27 cellular contexts compared by ENCODE assay signal in genomic region chr7:15855726-15856125, GRCh38.
"Had no signal": no experiment of that assay in that cellular context is flagged by ENCODE, and none has a peak within 500 bp of the region (broad histone marks: within the 10 kb centered on the region; RNA-seq: fewer than 3 reads in every experiment).

No MANE protein-coding gene starts in this region.

- H3K4me1 Mint-ChIP-seq: activated CD8-positive, alpha-beta memory T cell treated with anti-CD3 and anti-CD28 coated beads, Interleukin-2, amount 10 ng/mL, durations not matched to agents 7 days and 5 days; activated naive CD4-positive, alpha-beta T cell treated with anti-CD3 and anti-CD28 coated beads, Interleukin-2, amount 50 U/mL, for 24 hours; naive thymus-derived CD4-positive, alpha-beta T cell; stimulated activated memory B cell treated with anti-CD40 and anti-IgM and Interleukin-4, amounts not matched to agents 10 μg/mL and 1 μg/mL and 100 μg/mL, for 72 hours; stimulated activated naive CD8-positive, alpha-beta T cell treated with anti-CD3 and anti-CD28 coated beads, Interleukin-15, amount 100 ng/mL, for 72 hours had no signal

- H3K27me3 Mint-ChIP-seq: activated CD8-positive, alpha-beta memory T cell treated with anti-CD3 and anti-CD28 coated beads, Interleukin-2, amount 10 ng/mL, durations not matched to agents 7 days and 5 days; activated naive CD4-positive, alpha-beta T cell treated with anti-CD3 and anti-CD28 coated beads, Interleukin-2, amount 50 U/mL, for 24 hours; naive thymus-derived CD4-positive, alpha-beta T cell; stimulated activated memory B cell treated with anti-CD40 and anti-IgM and Interleukin-4, amounts not matched to agents 10 μg/mL and 1 μg/mL and 100 μg/mL, for 72 hours; stimulated activated naive CD8-positive, alpha-beta T cell treated with anti-CD3 and anti-CD28 coated beads, Interleukin-15, amount 100 ng/mL, for 72 hours had no signal

- H3K4me1 ChIP-seq: parathyroid adenoma, psoas muscle, thyroid gland had no signal

- H3K4me2 ChIP-seq: smooth muscle cell had no signal

- H3K9me3 Mint-ChIP-seq: neural crest cell had no signal

- H3K36me3 ChIP-seq: gastroesophageal sphincter, sigmoid colon, thyroid gland, upper lobe of right lung had no signal

- H3K36me3 Mint-ChIP-seq: activated CD8-positive, alpha-beta memory T cell treated with anti-CD3 and anti-CD28 coated beads, Interleukin-2, amount 10 ng/mL, durations not matched to agents 7 days and 5 days; activated naive CD4-positive, alpha-beta T cell treated with anti-CD3 and anti-CD28 coated beads, Interleukin-2, amount 50 U/mL, for 24 hours; naive thymus-derived CD4-positive, alpha-beta T cell; stimulated activated memory B cell treated with anti-CD40 and anti-IgM and Interleukin-4, amounts not matched to agents 10 μg/mL and 1 μg/mL and 100 μg/mL, for 72 hours; WTC11 had no signal

- H3K79me2 ChIP-seq: parathyroid adenoma had no signal

- H3K4me3 ChIP-seq: dorsolateral prefrontal cortex, gastroesophageal sphincter, lung, psoas muscle, sigmoid colon, smooth muscle cell, thyroid gland, upper lobe of right lung had no signal

- H3K27ac Mint-ChIP-seq: activated CD8-positive, alpha-beta memory T cell treated with anti-CD3 and anti-CD28 coated beads, Interleukin-2, amount 10 ng/mL, durations not matched to agents 7 days and 5 days; activated CD8-positive, alpha-beta T cell treated with anti-CD3 and anti-CD28 coated beads, Interleukin-2, amount 10 ng/mL, durations not matched to agents 7 days and 5 days; activated naive CD4-positive, alpha-beta T cell treated with anti-CD3 and anti-CD28 coated beads, Interleukin-2, amount 50 U/mL, for 24 hours; activated T-helper 2 cell treated with anti-CD3 and anti-CD28 coated beads, Interferon-gamma antibody, Interleukin-2, Interleukin-4, amounts not matched to agents 10 μg/mL and 5 μg/mL and 100 μg/mL, durations not matched to agents 14 hours and 24 hours and 36 hours; naive thymus-derived CD4-positive, alpha-beta T cell; stimulated activated memory B cell treated with anti-CD40 and anti-IgM and Interleukin-4, amounts not matched to agents 10 μg/mL and 1 μg/mL and 100 μg/mL, for 72 hours; stimulated activated naive CD8-positive, alpha-beta T cell treated with anti-CD3 and anti-CD28 coated beads, Interleukin-15, amount 100 ng/mL, for 72 hours; WTC11 had no signal

- H3K9ac ChIP-seq: parathyroid adenoma had no signal

- H3K27me3 ChIP-seq: dorsolateral prefrontal cortex, gastroesophageal sphincter, sigmoid colon, thyroid gland, upper lobe of right lung had no signal

- DNase-seq: activated CD4-positive, alpha-beta T cell treated with anti-CD3 and anti-CD28 coated beads, Interleukin-2, amount 50 U/mL, for 1 hour; activated CD8-positive, alpha-beta memory T cell treated with anti-CD3 and anti-CD28 coated beads, Interleukin-2, amount 10 ng/mL, durations not matched to agents 7 days and 5 days; activated CD8-positive, alpha-beta T cell treated with anti-CD3 and anti-CD28 coated beads, Interleukin-2, amount 10 ng/mL, durations not matched to agents 7 days and 5 days; activated T-cell treated with anti-CD3 and anti-CD28 coated beads, Interleukin-2, amount 50 U/mL, for 48 hours; dorsolateral prefrontal cortex; effector memory CD4-positive, alpha-beta T cell; head of caudate nucleus; naive thymus-derived CD4-positive, alpha-beta T cell; nucleus accumbens; psoas muscle; sigmoid colon; stimulated activated CD4-positive, alpha-beta T cell treated with anti-CD3 and anti-CD28 coated beads, Interleukin-1b, Interleukin-23, amount 100 ng/mL, for 48 hours; stimulated activated CD4-positive, alpha-beta T cell treated with anti-CD3 and anti-CD28 coated beads, Interleukin-4, amount 100 ng/mL, for 4 hours; stimulated activated CD8-positive, alpha-beta memory T cell treated with anti-CD3 and anti-CD28 coated beads, Interleukin-4, amount 100 ng/mL, for 48 hours; stimulated activated naive CD8-positive, alpha-beta T cell treated with anti-CD3 and anti-CD28 coated beads, Interleukin-15, amount 100 ng/mL, for 72 hours; T-helper 2 cell; thyroid gland; upper lobe of right lung had no signal

- H3K4me3 Mint-ChIP-seq: activated CD8-positive, alpha-beta memory T cell treated with anti-CD3 and anti-CD28 coated beads, Interleukin-2, amount 10 ng/mL, durations not matched to agents 7 days and 5 days; activated CD8-positive, alpha-beta T cell treated with anti-CD3 and anti-CD28 coated beads, Interleukin-2, amount 10 ng/mL, durations not matched to agents 7 days and 5 days; activated naive CD4-positive, alpha-beta T cell treated with anti-CD3 and anti-CD28 coated beads, Interleukin-2, amount 50 U/mL, for 24 hours; naive thymus-derived CD4-positive, alpha-beta T cell; neural crest cell; stimulated activated memory B cell treated with anti-CD40 and anti-IgM and Interleukin-4, amounts not matched to agents 10 μg/mL and 1 μg/mL and 100 μg/mL, for 72 hours; stimulated activated naive CD8-positive, alpha-beta T cell treated with anti-CD3 and anti-CD28 coated beads, Interleukin-15, amount 100 ng/mL, for 72 hours; WTC11 had no signal

- H3K9me3 ChIP-seq: gastroesophageal sphincter, psoas muscle, sigmoid colon, thyroid gland, upper lobe of right lung had no signal

- H3K27ac ChIP-seq: dorsolateral prefrontal cortex, gastroesophageal sphincter, parathyroid adenoma, psoas muscle, sigmoid colon, thyroid gland, upper lobe of right lung had no signal
